ENCODE assay signal across 1 cellular context in genomic region chr5:151686673-151687378, GRCh38.
TF ChIP-seq lines count a peak whose summit lies in the region.

Gene SPARC (minus strand): TSS chr5:151686915. CDS start chr5:151676188, 10,727 bp downstream.

TF ChIP-seq in HepG2, 621 proteins besides CTCF, POLR2A, EP300 and RAD21 (continued from another document and continues in another):
- TF ChIP-seq, protein P1, sequence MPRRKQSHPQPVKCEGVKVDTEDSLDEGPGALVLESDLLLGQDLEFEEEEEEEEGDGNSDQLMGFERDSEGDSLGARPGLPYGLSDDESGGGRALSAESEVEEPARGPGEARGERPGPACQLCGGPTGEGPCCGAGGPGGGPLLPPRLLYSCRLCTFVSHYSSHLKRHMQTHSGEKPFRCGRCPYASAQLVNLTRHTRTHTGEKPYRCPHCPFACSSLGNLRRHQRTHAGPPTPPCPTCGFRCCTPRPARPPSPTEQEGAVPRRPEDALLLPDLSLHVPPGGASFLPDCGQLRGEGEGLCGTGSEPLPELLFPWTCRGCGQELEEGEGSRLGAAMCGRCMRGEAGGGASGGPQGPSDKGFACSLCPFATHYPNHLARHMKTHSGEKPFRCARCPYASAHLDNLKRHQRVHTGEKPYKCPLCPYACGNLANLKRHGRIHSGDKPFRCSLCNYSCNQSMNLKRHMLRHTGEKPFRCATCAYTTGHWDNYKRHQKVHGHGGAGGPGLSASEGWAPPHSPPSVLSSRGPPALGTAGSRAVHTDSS (CRISPR knock-in tag; conservative IDR thresholded peaks at IDR 0.05): no peak
- no peak for TF ChIP-seq BRCA1 (CRISPR knock-in tag; IDR thresholded peaks at IDR 0.05)
- TF ChIP-seq MTF2 (CRISPR knock-in tag; IDR thresholded peaks at IDR 0.05; ENCODE audit: borderline replicate concordance): no peak
- TF ChIP-seq ZNF382 (CRISPR knock-in tag; IDR thresholded peaks at IDR 0.05; ENCODE audit: borderline replicate concordance): no peak
- no peak for TF ChIP-seq KDM1A (CRISPR knock-in tag; IDR thresholded peaks at IDR 0.05)
- TF ChIP-seq MATR3 (CRISPR knock-in tag; IDR thresholded peaks at IDR 0.05): no peak
- TF ChIP-seq RNF2 (conservative IDR thresholded peaks at IDR 0.05; ENCODE audit: low read depth): no peak
- TF ChIP-seq, protein P2, sequence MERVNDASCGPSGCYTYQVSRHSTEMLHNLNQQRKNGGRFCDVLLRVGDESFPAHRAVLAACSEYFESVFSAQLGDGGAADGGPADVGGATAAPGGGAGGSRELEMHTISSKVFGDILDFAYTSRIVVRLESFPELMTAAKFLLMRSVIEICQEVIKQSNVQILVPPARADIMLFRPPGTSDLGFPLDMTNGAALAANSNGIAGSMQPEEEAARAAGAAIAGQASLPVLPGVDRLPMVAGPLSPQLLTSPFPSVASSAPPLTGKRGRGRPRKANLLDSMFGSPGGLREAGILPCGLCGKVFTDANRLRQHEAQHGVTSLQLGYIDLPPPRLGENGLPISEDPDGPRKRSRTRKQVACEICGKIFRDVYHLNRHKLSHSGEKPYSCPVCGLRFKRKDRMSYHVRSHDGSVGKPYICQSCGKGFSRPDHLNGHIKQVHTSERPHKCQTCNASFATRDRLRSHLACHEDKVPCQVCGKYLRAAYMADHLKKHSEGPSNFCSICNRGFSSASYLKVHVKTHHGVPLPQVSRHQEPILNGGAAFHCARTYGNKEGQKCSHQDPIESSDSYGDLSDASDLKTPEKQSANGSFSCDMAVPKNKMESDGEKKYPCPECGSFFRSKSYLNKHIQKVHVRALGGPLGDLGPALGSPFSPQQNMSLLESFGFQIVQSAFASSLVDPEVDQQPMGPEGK (CRISPR knock-in tag; IDR thresholded peaks at IDR 0.05): peak; percentile 13; the same call in 1 of the 2 replicates
- TF ChIP-seq ZBTB33 (CRISPR knock-in tag; IDR thresholded peaks at IDR 0.05): no peak
- no peak for TF ChIP-seq PAX8 (CRISPR knock-in tag; IDR thresholded peaks at IDR 0.05; ENCODE audit: borderline replicate concordance)
- TF ChIP-seq ZZZ3 (CRISPR knock-in tag; IDR thresholded peaks at IDR 0.05; ENCODE audit: borderline replicate concordance): no peak
- TF ChIP-seq GABPB1 (CRISPR knock-in tag; IDR thresholded peaks at IDR 0.05): 0 out of 2 replicates have a peak, but pooled peaks have one; percentile 19
- TF ChIP-seq KDM6A (CRISPR knock-in tag; IDR thresholded peaks at IDR 0.05; ENCODE audit: low read depth): no peak
- peak; percentile 38; the same call in 1 of the 2 replicates for TF ChIP-seq TFDP1 (CRISPR knock-in tag; IDR thresholded peaks at IDR 0.05; ENCODE audit: borderline replicate concordance)
- TF ChIP-seq, protein P3, sequence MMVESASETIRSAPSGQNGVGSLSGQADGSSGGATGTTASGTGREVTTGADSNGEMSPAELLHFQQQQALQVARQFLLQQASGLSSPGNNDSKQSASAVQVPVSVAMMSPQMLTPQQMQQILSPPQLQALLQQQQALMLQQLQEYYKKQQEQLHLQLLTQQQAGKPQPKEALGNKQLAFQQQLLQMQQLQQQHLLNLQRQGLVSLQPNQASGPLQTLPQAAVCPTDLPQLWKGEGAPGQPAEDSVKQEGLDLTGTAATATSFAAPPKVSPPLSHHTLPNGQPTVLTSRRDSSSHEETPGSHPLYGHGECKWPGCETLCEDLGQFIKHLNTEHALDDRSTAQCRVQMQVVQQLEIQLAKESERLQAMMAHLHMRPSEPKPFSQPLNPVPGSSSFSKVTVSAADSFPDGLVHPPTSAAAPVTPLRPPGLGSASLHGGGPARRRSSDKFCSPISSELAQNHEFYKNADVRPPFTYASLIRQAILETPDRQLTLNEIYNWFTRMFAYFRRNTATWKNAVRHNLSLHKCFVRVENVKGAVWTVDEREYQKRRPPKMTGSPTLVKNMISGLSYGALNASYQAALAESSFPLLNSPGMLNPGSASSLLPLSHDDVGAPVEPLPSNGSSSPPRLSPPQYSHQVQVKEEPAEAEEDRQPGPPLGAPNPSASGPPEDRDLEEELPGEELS (CRISPR knock-in tag; IDR thresholded peaks at IDR 0.05): no peak
- TF ChIP-seq MIXL1 (CRISPR knock-in tag; IDR thresholded peaks at IDR 0.05): no peak
- TF ChIP-seq, protein P4, sequence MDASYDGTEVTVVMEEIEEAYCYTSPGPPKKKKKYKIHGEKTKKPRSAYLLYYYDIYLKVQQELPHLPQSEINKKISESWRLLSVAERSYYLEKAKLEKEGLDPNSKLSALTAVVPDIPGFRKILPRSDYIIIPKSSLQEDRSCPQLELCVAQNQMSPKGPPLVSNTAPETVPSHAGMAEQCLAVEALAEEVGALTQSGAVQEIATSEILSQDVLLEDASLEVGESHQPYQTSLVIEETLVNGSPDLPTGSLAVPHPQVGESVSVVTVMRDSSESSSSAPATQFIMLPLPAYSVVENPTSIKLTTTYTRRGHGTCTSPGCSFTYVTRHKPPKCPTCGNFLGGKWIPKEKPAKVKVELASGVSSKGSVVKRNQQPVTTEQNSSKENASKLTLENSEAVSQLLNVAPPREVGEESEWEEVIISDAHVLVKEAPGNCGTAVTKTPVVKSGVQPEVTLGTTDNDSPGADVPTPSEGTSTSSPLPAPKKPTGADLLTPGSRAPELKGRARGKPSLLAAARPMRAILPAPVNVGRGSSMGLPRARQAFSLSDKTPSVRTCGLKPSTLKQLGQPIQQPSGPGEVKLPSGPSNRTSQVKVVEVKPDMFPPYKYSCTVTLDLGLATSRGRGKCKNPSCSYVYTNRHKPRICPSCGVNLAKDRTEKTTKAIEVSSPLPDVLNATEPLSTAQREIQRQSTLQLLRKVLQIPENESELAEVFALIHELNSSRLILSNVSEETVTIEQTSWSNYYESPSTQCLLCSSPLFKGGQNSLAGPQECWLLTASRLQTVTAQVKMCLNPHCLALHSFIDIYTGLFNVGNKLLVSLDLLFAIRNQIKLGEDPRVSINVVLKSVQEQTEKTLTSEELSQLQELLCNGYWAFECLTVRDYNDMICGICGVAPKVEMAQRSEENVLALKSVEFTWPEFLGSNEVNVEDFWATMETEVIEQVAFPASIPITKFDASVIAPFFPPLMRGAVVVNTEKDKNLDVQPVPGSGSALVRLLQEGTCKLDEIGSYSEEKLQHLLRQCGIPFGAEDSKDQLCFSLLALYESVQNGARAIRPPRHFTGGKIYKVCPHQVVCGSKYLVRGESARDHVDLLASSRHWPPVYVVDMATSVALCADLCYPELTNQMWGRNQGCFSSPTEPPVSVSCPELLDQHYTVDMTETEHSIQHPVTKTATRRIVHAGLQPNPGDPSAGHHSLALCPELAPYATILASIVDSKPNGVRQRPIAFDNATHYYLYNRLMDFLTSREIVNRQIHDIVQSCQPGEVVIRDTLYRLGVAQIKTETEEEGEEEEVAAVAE (CRISPR knock-in tag; IDR thresholded peaks at IDR 0.05; ENCODE audit: borderline replicate concordance): no peak
- 0 out of 2 replicates have a peak, but pooled peaks have one; percentile 43 for TF ChIP-seq ZNF292 (CRISPR knock-in tag; IDR thresholded peaks at IDR 0.05; ENCODE audit: borderline replicate concordance, low read depth)
- TF ChIP-seq, protein P5, sequence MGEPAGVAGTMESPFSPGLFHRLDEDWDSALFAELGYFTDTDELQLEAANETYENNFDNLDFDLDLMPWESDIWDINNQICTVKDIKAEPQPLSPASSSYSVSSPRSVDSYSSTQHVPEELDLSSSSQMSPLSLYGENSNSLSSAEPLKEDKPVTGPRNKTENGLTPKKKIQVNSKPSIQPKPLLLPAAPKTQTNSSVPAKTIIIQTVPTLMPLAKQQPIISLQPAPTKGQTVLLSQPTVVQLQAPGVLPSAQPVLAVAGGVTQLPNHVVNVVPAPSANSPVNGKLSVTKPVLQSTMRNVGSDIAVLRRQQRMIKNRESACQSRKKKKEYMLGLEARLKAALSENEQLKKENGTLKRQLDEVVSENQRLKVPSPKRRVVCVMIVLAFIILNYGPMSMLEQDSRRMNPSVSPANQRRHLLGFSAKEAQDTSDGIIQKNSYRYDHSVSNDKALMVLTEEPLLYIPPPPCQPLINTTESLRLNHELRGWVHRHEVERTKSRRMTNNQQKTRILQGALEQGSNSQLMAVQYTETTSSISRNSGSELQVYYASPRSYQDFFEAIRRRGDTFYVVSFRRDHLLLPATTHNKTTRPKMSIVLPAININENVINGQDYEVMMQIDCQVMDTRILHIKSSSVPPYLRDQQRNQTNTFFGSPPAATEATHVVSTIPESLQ (CRISPR knock-in tag; conservative IDR thresholded peaks at IDR 0.05): no peak
- 0 out of 2 replicates have a peak, but pooled peaks have one; percentile 19 for TF ChIP-seq ARNT2 (CRISPR knock-in tag; IDR thresholded peaks at IDR 0.05; ENCODE audit: low read depth)
- 0 out of 2 replicates have a peak, but pooled peaks have one; percentile 9 for TF ChIP-seq SALL1 (CRISPR knock-in tag; IDR thresholded peaks at IDR 0.05)
- no peak for TF ChIP-seq LCORL (IDR thresholded peaks at IDR 0.05)
- TF ChIP-seq LCORL (CRISPR knock-in tag; IDR thresholded peaks at IDR 0.05): no peak
- no peak for TF ChIP-seq ZMAT5 (CRISPR knock-in tag; IDR thresholded peaks at IDR 0.05; ENCODE audit: borderline replicate concordance, low read depth)
- TF ChIP-seq ZNF263 (CRISPR knock-in tag; IDR thresholded peaks at IDR 0.05): peak; percentile 70
- TF ChIP-seq, protein P6, sequence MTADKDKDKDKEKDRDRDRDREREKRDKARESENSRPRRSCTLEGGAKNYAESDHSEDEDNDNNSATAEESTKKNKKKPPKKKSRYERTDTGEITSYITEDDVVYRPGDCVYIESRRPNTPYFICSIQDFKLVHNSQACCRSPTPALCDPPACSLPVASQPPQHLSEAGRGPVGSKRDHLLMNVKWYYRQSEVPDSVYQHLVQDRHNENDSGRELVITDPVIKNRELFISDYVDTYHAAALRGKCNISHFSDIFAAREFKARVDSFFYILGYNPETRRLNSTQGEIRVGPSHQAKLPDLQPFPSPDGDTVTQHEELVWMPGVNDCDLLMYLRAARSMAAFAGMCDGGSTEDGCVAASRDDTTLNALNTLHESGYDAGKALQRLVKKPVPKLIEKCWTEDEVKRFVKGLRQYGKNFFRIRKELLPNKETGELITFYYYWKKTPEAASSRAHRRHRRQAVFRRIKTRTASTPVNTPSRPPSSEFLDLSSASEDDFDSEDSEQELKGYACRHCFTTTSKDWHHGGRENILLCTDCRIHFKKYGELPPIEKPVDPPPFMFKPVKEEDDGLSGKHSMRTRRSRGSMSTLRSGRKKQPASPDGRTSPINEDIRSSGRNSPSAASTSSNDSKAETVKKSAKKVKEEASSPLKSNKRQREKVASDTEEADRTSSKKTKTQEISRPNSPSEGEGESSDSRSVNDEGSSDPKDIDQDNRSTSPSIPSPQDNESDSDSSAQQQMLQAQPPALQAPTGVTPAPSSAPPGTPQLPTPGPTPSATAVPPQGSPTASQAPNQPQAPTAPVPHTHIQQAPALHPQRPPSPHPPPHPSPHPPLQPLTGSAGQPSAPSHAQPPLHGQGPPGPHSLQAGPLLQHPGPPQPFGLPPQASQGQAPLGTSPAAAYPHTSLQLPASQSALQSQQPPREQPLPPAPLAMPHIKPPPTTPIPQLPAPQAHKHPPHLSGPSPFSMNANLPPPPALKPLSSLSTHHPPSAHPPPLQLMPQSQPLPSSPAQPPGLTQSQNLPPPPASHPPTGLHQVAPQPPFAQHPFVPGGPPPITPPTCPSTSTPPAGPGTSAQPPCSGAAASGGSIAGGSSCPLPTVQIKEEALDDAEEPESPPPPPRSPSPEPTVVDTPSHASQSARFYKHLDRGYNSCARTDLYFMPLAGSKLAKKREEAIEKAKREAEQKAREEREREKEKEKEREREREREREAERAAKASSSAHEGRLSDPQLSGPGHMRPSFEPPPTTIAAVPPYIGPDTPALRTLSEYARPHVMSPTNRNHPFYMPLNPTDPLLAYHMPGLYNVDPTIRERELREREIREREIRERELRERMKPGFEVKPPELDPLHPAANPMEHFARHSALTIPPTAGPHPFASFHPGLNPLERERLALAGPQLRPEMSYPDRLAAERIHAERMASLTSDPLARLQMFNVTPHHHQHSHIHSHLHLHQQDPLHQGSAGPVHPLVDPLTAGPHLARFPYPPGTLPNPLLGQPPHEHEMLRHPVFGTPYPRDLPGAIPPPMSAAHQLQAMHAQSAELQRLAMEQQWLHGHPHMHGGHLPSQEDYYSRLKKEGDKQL (CRISPR knock-in tag; IDR thresholded peaks at IDR 0.05; ENCODE audit: low read depth): no peak
- TF ChIP-seq ZMYM2 (CRISPR knock-in tag; IDR thresholded peaks at IDR 0.05): no peak
